Comparison of ENCODE assay signal across 13 cellular contexts in genomic region chr12:13536219-13536910, GRCh38.
DNase-seq lines count a peak whose midpoint lies in the region; ATAC-seq, FAIRE-seq and TF ChIP-seq lines count a peak whose summit lies in the region.
"Had no signal": no experiment of that assay in that cellular context is flagged by ENCODE, and none has a peak within 500 bp of the region (broad histone marks: within the 10 kb centered on the region; RNA-seq: fewer than 3 reads in every experiment).

No MANE protein-coding gene starts in this region.

- ATAC-seq in HG02852 (IDR thresholded peaks at IDR 0.05; ENCODE audit: unreplicated experiment) = peak; percentile 96
- ATAC-seq in left lung = no peak

- H3K4me3 ChIP-seq in foreskin fibroblast (ENCODE audit: low read depth in 1 of 2, low read length in 2 of 2) (no peak overlapping the region), left lung (no peak overlapping the region), BE2C (ENCODE audit: low read depth, low read length) (no peak overlapping the region)
- H3K4me3 ChIP-seq: coronary artery had no signal

- no peak for TF ChIP-seq POLR2A in GM12891 (IDR thresholded peaks at IDR 0.05; ENCODE audit: low read depth, low read length)

- no peaks in the 10 kb centered on the region for H3K4me1 ChIP-seq in left lung
- H3K4me1 ChIP-seq in BE2C = peaks cover 2% of the 10 kb centered on the region; the same call in 1 of the 2 replicates

- in situ Hi-C loops in KBM-7 (cut with MboI; ENCODE audit: low pct_unique_long_range_greater_than_20kb, low sequenced_read_pairs) = no loop called here

- TF ChIP-seq CTCF in foreskin fibroblast (IDR thresholded peaks at IDR 0.05; ENCODE audit: low read depth, low read length) (no peak), left lung (IDR thresholded peaks at IDR 0.05) (no peak), BE2C (IDR thresholded peaks at IDR 0.05; ENCODE audit: low read depth, low read length) (no peak)

- intact Hi-C loops in left lung (cut with DNase I) = loop anchor here in 1 of 2 donors (10.0 kb wide), 1 partner anchor 172 kb away; no protein-coding TSS in a partner anchor

- DNase-seq in GM12891 (ENCODE audit: insufficient read length, low spot score) = peak; percentile 31
- DNase-seq in GM19240 (ENCODE audit: insufficient read length, low spot score) = peak; percentile 52
- peak; percentile 87 for DNase-seq in KBM-7
- no peak for DNase-seq in foreskin fibroblast
- no peak for DNase-seq in left lung
- DNase-seq in NCI-H446 treated with DMSO at 0.1 percent for 48 hours (lab: John Stamatoyannopoulos, UW) = no peak
- no peak for DNase-seq in BE2C
- DNase-seq: CD4-positive, alpha-beta T cell; H7; NCI-H2107 had no signal

- no peaks in the 10 kb centered on the region for H3K9me3 ChIP-seq in left lung
- H3K9me3 ChIP-seq in BE2C = no peaks in the 10 kb centered on the region
- H3K9me3 ChIP-seq: neutrophil had no signal

- peak; percentile 95 for FAIRE-seq in GM12891 (lab: Jason Lieb, UNC)

- H3K36me3 ChIP-seq in left lung (no peaks in the 10 kb centered on the region), BE2C (no peaks in the 10 kb centered on the region)
- H3K36me3 ChIP-seq: neutrophil had no signal

- H3K27me3 ChIP-seq in left lung = no peaks in the 10 kb centered on the region
- peaks cover 9% of the 10 kb centered on the region for H3K27me3 ChIP-seq in BE2C
- H3K27me3 ChIP-seq: neutrophil had no signal

- no peak overlapping the region for H3K27ac ChIP-seq in left lung
- H3K27ac ChIP-seq: coronary artery, neutrophil had no signal

TF ChIP-seq in GM12891, 5 proteins besides CTCF, POLR2A, EP300 and RAD21:
- TF ChIP-seq POU2F2 (IDR thresholded peaks at IDR 0.05; ENCODE audit: low read depth, low read length) (peak; percentile 98), TAF1 (IDR thresholded peaks at IDR 0.05; ENCODE audit: low read depth, low read length) (no peak), SPI1 (IDR thresholded peaks at IDR 0.05; ENCODE audit: low read depth, low read length) (0 out of 2 replicates have a peak, but pooled peaks have one; percentile 33), POLR2AphosphoS5 (IDR thresholded peaks at IDR 0.05; ENCODE audit: low read depth, low read length) (no peak), PAX5 (IDR thresholded peaks at IDR 0.05; ENCODE audit: insufficient read depth, low read length, severe bottlenecking) (no peak)
TF ChIP-seq in GM12891: peak in this region for 2.

Comparison
In these comparisons a context has a peak if more than half of its experiments do, and no peak if none do; other contexts are left out.
1. DNase-seq: peak in GM12891 (single experiment), GM19240 (single experiment) and KBM-7 (single experiment); none in foreskin fibroblast (0 of 2), left lung (0 of 2), NCI-H446 treated with DMSO at 0.1 percent for 48 hours (single experiment) and BE2C (single experiment).